ENCODE assay signal across 7 cellular contexts in genomic region chr17:75289832-75290337, GRCh38. TPM values are rescaled to one million over a fixed set of nuclear protein-coding genes. Genes with fewer than 3 reads are reported as not detected.
A peak's percentile ranks its signal among the peaks of the same experiment; 100 is the strongest.
DNase-seq lines count a peak whose midpoint lies in the region; ATAC-seq and TF ChIP-seq lines count a peak whose summit lies in the region.

No MANE protein-coding gene starts in this region.

- H3K4me3 ChIP-seq in left ventricle myocardium inferior, result peak overlapping the region; percentile 82
- H3K4me3 ChIP-seq in sigmoid colon, result peak overlapping the region; percentile 65 to 78 (median 74)

- H3K9me3 ChIP-seq in left ventricle myocardium inferior (replicated peaks), result no peaks in the 10 kb centered on the region
- no peaks in the 10 kb centered on the region for H3K9me3 ChIP-seq in sigmoid colon

- H3K36me3 ChIP-seq in left ventricle myocardium inferior, result peaks cover 16% of the 10 kb centered on the region
- peaks cover 0 to 18% (median 3%) of the 10 kb centered on the region in 4 donors for H3K36me3 ChIP-seq in sigmoid colon

- TF ChIP-seq CTCF in GM12872 (IDR thresholded peaks at IDR 0.05; ENCODE audit: insufficient read depth, low read depth, low read length) (peak; percentile 54), left ventricle myocardium inferior (IDR thresholded peaks at IDR 0.05; ENCODE audit: borderline replicate concordance) (peak; percentile 7), sigmoid colon (IDR thresholded peaks at IDR 0.05) (no peak)

- H3K27me3 ChIP-seq in left ventricle myocardium inferior (ENCODE audit: low read depth) (no peaks in the 10 kb centered on the region), sigmoid colon (no peaks in the 10 kb centered on the region)

- H3K9me3 Mint-ChIP-seq in activated naive CD8-positive, alpha-beta T cell treated with anti-CD3 and anti-CD28 coated beads, Interleukin-2, amount 10 ng/mL, durations not matched to agents 7 days and 5 days, result no peaks in the 10 kb centered on the region

- H3K27me3 Mint-ChIP-seq in activated naive CD8-positive, alpha-beta T cell treated with anti-CD3 and anti-CD28 coated beads, Interleukin-2, amount 10 ng/mL, durations not matched to agents 7 days and 5 days, result no peaks in the 10 kb centered on the region

- WGBS in sigmoid colon, 2 donors, result 2% methylated on average over 26 of the region's 26 CpGs

- no peaks in the 10 kb centered on the region for H3K36me3 Mint-ChIP-seq in activated naive CD8-positive, alpha-beta T cell treated with anti-CD3 and anti-CD28 coated beads, Interleukin-2, amount 10 ng/mL, durations not matched to agents 7 days and 5 days

- H3K27ac Mint-ChIP-seq in activated naive CD8-positive, alpha-beta T cell treated with anti-CD3 and anti-CD28 coated beads, Interleukin-2, amount 10 ng/mL, durations not matched to agents 7 days and 5 days, result peak overlapping the region; percentile 100

- POLR2A ChIA-PET in activated naive CD8-positive, alpha-beta T cell treated with anti-CD3 and anti-CD28 coated beads, Interleukin-2, amount 10 ng/mL, durations not matched to agents 7 days and 5 days (lab: Charles Lee), result interaction anchor here (0.6 to 4.2 kb wide), 25 partner anchors 10 to 626 kb away, joined by 3 to 86 read pairs (median 6); partner anchors contain the start of genes GGA3, GRB2, JPT1 and MIF4GD

- ATAC-seq in HG02970 (IDR thresholded peaks at IDR 0.05; ENCODE audit: low FRiP score, unreplicated experiment), result peak; percentile 12
- ATAC-seq in activated naive CD8-positive, alpha-beta T cell treated with anti-CD3 and anti-CD28 coated beads, Interleukin-2, amount 10 ng/mL, durations not matched to agents 7 days and 5 days (ENCODE audit: low read depth), result peak; percentile 9

- peak overlapping the region; percentile 97 for H3K4me3 Mint-ChIP-seq in activated naive CD8-positive, alpha-beta T cell treated with anti-CD3 and anti-CD28 coated beads, Interleukin-2, amount 10 ng/mL, durations not matched to agents 7 days and 5 days

- H3K4me1 ChIP-seq in left ventricle myocardium inferior (peaks cover 17% of the 10 kb centered on the region), sigmoid colon (peaks cover 0 to 15% (median 5%) of the 10 kb centered on the region in 4 donors)

- no peak for TF ChIP-seq POLR2A in sigmoid colon (IDR thresholded peaks at IDR 0.05)

- intact Hi-C loops in left ventricle myocardium inferior (cut with micrococcal nuclease) (no loop called here), sigmoid colon (cut with DNase I) (loop anchor here (2.0 to 10.0 kb wide), 3 partner anchors 19 to 295 kb away; partner anchors contain the start of genes CASKIN2, MIF4GD, MYO15B and TSEN54)

- no peak for TF ChIP-seq EP300 in sigmoid colon (IDR thresholded peaks at IDR 0.05)

- H3K27ac ChIP-seq in left ventricle myocardium inferior (replicated peaks) (peak overlapping the region; percentile 95), sigmoid colon (peak overlapping the region; percentile 90 to 97 (median 94))

- H3K4me1 Mint-ChIP-seq in activated naive CD8-positive, alpha-beta T cell treated with anti-CD3 and anti-CD28 coated beads, Interleukin-2, amount 10 ng/mL, durations not matched to agents 7 days and 5 days, result peaks cover 15% of the 10 kb centered on the region

- DNase-seq in RPMI8226 (peak; percentile 80), left ventricle myocardium inferior (peak; percentile 52), sigmoid colon (peak; percentile 84), retina (no peak)
- peak; percentile 56 for DNase-seq in activated naive CD8-positive, alpha-beta T cell treated with anti-CD3 and anti-CD28 coated beads, Interleukin-2, amount 10 ng/mL, durations not matched to agents 7 days and 5 days

RNA-seq across cellular contexts. Expression of gene SLC25A19, which starts 0.7 kb away (rescaled TPM):
- 10 to 100 TPM; 26.7 to 27.9 TPM for total RNA-seq in activated naive CD8-positive, alpha-beta T cell treated with anti-CD3 and anti-CD28 coated beads, Interleukin-2, amount 10 ng/mL, durations not matched to agents 7 days and 5 days
- 16.0 TPM for total RNA-seq in left ventricle myocardium inferior
- 10 to 100 TPM in 3 of 4 donors, 1 to 10 TPM in 1; 8.7 to 19.6 (median 14.7) TPM for total RNA-seq in sigmoid colon
- polyA plus RNA-seq in sigmoid colon, result 10 to 100 TPM in 2 of 3 donors, 1 to 10 TPM in 1; 5.4 to 20.1 (median 12.0) TPM

RNA-seq across cellular contexts. Expression of gene MIF4GD, which starts 18.9 kb away (rescaled TPM):
- 10 to 100 TPM; 44.4 to 44.8 TPM for total RNA-seq in activated naive CD8-positive, alpha-beta T cell treated with anti-CD3 and anti-CD28 coated beads, Interleukin-2, amount 10 ng/mL, durations not matched to agents 7 days and 5 days
- total RNA-seq in left ventricle myocardium inferior, result 11.9 TPM
- 10 to 100 TPM; 18.1 to 40.7 (median 26.2) TPM for total RNA-seq in sigmoid colon
- polyA plus RNA-seq in sigmoid colon, result 10 to 100 TPM; 15.0 to 33.5 (median 19.0) TPM

RNA-seq across cellular contexts. Expression of gene MRPS7, which starts 28.2 kb away (rescaled TPM):
- 10 to 100 TPM; 34.0 to 36.1 TPM for total RNA-seq in activated naive CD8-positive, alpha-beta T cell treated with anti-CD3 and anti-CD28 coated beads, Interleukin-2, amount 10 ng/mL, durations not matched to agents 7 days and 5 days
- total RNA-seq in left ventricle myocardium inferior, result 115 TPM
- 10 to 100 TPM; 26.6 to 51.5 (median 39.2) TPM for total RNA-seq in sigmoid colon
- 10 to 100 TPM; 73.3 to 96.4 (median 73.4) TPM for polyA plus RNA-seq in sigmoid colon

RNA-seq across cellular contexts. Expression of gene GGA3, which starts 28.5 kb away (rescaled TPM):
- total RNA-seq in activated naive CD8-positive, alpha-beta T cell treated with anti-CD3 and anti-CD28 coated beads, Interleukin-2, amount 10 ng/mL, durations not matched to agents 7 days and 5 days, result 10 to 100 TPM; 92.9 to 95.2 TPM
- total RNA-seq in left ventricle myocardium inferior (18.8 TPM), sigmoid colon (10 to 100 TPM; 16.0 to 22.1 (median 17.9) TPM)
- polyA plus RNA-seq in sigmoid colon, result 10 to 100 TPM; 10.2 to 35.8 (median 12.0) TPM

Comparison
In these comparisons a context has a peak if more than half of its experiments do, and no peak if none do; other contexts are left out.
1. CTCF ChIP-seq: peak in GM12872 (single experiment) and left ventricle myocardium inferior (single experiment); none in sigmoid colon (0 of 4).